32 cellular contexts compared by ENCODE assay signal in genomic region chr6:75445738-75446137, GRCh38. TPM values are rescaled to one million over a fixed set of nuclear protein-coding genes. Genes with fewer than 3 reads are reported as not detected.
"Had no signal": no experiment of that assay in that cellular context is flagged by ENCODE, and none has a peak within 500 bp of the region (broad histone marks: within the 10 kb centered on the region; RNA-seq: fewer than 3 reads in every experiment).

No MANE protein-coding gene starts in this region.

- H3K4me3 ChIP-seq: adrenal gland, body of pancreas, esophagus muscularis mucosa, gastroesophageal sphincter, heart right ventricle had no signal

- DNase-seq: activated CD4-positive, alpha-beta memory T cell treated with anti-CD3 and anti-CD28 coated beads for 36 hours; activated CD4-positive, alpha-beta T cell treated with anti-CD3 and anti-CD28 coated beads for 36 hours; activated CD4-positive, alpha-beta T cell treated with anti-CD3 and anti-CD28 coated beads, Interleukin-2, amount 10 ng/mL, durations not matched to agents 24 days and 14 days; activated CD4-positive, CD25-positive, alpha-beta regulatory T cell; activated CD4-positive, CD25-positive, alpha-beta regulatory T cell treated with anti-CD3 and anti-CD28 coated beads, Interleukin-2, amount 50 U/mL, for 72 hours; activated CD8-positive, alpha-beta memory T cell treated with anti-CD3 and anti-CD28 coated beads, Interleukin-2, amount 10 ng/mL, durations not matched to agents 7 days and 5 days; activated CD8-positive, alpha-beta memory T cell treated with anti-CD3 and anti-CD28 coated beads, Interleukin-2, amount 50 U/mL, for 4 hours; activated CD8-positive, alpha-beta T cell treated with anti-CD3 and anti-CD28 coated beads, Interleukin-2, amount 10 ng/mL, durations not matched to agents 7 days and 5 days; activated effector memory CD4-positive, alpha-beta T cell treated with anti-CD3 and anti-CD28 coated beads, Interleukin-2, amount 50 U/mL, for 16 hours; activated naive CD4-positive, alpha-beta T cell treated with anti-CD3 and anti-CD28 coated beads for 36 hours; activated naive CD8-positive, alpha-beta T cell treated with anti-CD3 and anti-CD28 coated beads for 36 hours; activated naive CD8-positive, alpha-beta T cell treated with anti-CD3 and anti-CD28 coated beads, Interleukin-2, amount 50 U/mL, for 24 hours; activated T-cell treated with anti-CD3 and anti-CD28 coated beads, Interleukin-2, amount 50 U/mL, for 1 hour; activated T-cell treated with anti-CD3 and anti-CD28 coated beads, Interleukin-2, amount 50 U/mL, for 48 hours; adrenal gland; amygdala; aorta; body of pancreas; cortex of kidney; dermis blood vessel endothelial cell; effector CD4-positive, alpha-beta T cell; effector memory CD8-positive, alpha-beta T cell; erythroblast; heart right ventricle; T-helper 17 cell had no signal

- H3K9me3 ChIP-seq: adrenal gland, body of pancreas, esophagus muscularis mucosa, gastroesophageal sphincter, heart right ventricle had no signal

- H3K27ac ChIP-seq: adrenal gland, body of pancreas, foreskin keratinocyte, heart right ventricle had no signal

- FAIRE-seq: colon had no signal

- H3K27me3 ChIP-seq: adrenal gland, body of pancreas, esophagus muscularis mucosa, gastroesophageal sphincter, heart right ventricle had no signal

- H3K4me1 ChIP-seq: adrenal gland, body of pancreas, foreskin keratinocyte had no signal

- H3K36me3 ChIP-seq: adrenal gland, esophagus muscularis mucosa, gastroesophageal sphincter had no signal

- ATAC-seq: activated CD4-positive, alpha-beta T cell treated with anti-CD3 and anti-CD28 coated beads for 36 hours; activated CD8-positive, alpha-beta memory T cell treated with anti-CD3 and anti-CD28 coated beads, Interleukin-2, amount 10 ng/mL, durations not matched to agents 7 days and 5 days; activated CD8-positive, alpha-beta T cell treated with anti-CD3 and anti-CD28 coated beads, Interleukin-2, amount 10 ng/mL, durations not matched to agents 7 days and 5 days; activated naive CD8-positive, alpha-beta T cell treated with anti-CD3 and anti-CD28 coated beads, Interleukin-2, amount 50 U/mL, for 24 hours; body of pancreas; effector memory CD8-positive, alpha-beta T cell; foreskin keratinocyte; gastroesophageal sphincter; heart right ventricle; T-helper 17 cell had no signal

RNA-seq across cellular contexts. Expression of gene FILIP1, which starts 47.9 kb away (rescaled TPM):
- total RNA-seq: activated CD4-positive, alpha-beta memory T cell treated with anti-CD3 and anti-CD28 coated beads for 36 hours; activated CD4-positive, alpha-beta T cell treated with anti-CD3 and anti-CD28 coated beads for 36 hours; activated CD4-positive, alpha-beta T cell treated with anti-CD3 and anti-CD28 coated beads, Interleukin-2, amount 10 ng/mL, durations not matched to agents 24 days and 14 days; activated CD8-positive, alpha-beta memory T cell treated with anti-CD3 and anti-CD28 coated beads for 36 hours; activated CD8-positive, alpha-beta memory T cell treated with anti-CD3 and anti-CD28 coated beads, Interleukin-2, amount 10 ng/mL, durations not matched to agents 7 days and 5 days; activated CD8-positive, alpha-beta T cell treated with anti-CD3 and anti-CD28 coated beads, Interleukin-2, amount 10 ng/mL, durations not matched to agents 7 days and 5 days; activated naive CD4-positive, alpha-beta T cell treated with anti-CD3 and anti-CD28 coated beads for 36 hours; activated naive CD8-positive, alpha-beta T cell treated with anti-CD3 and anti-CD28 coated beads for 36 hours; activated T-helper 1 cell treated with anti-CD3 and anti-CD28 coated beads, Interleukin-12 subunit alpha, Interleukin-12 subunit beta, Interleukin-2, Interleukin-4 antibody, amounts not matched to agents 30 ng/mL and 10 ng/mL and 1 ng/mL, durations not matched to agents 14 hours and 24 hours and 36 hours; activated T-helper 2 cell treated with anti-CD3 and anti-CD28 coated beads, Interferon-gamma antibody, Interleukin-2, Interleukin-4, amounts not matched to agents 10 μg/mL and 5 μg/mL and 100 μg/mL, durations not matched to agents 14 hours and 24 hours and 36 hours; foreskin keratinocyte had no signal
- polyA plus RNA-seq: foreskin keratinocyte had no signal
